Comparison of ENCODE assay signal across 19 cellular contexts in the genomic region with DNA sequence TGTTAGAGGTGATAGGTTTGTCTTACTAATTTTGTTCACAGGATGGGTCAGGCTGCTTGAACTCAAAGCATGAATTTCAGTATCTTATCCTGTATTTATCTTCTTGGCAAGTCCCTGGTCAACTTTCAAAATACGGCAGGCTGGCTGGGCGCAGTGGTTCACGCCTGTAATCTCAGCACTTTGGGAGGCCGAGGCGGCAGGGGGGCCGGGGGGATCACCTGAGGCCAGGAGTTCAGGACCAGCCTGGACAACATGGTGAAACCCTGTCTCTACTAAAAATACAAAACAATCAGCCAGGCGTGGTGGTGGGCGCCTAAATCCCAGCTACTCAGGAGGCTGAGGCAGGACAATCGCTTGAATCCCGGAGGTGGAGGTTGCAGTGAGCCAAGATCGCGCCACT. TPM values are rescaled to one million over a fixed set of nuclear protein-coding genes. Genes with fewer than 3 reads are reported as not detected.
DNase-seq lines count a peak whose midpoint lies in the region; ATAC-seq and TF ChIP-seq lines count a peak whose summit lies in the region.
"Had no signal": no experiment of that assay in that cellular context is flagged by ENCODE, and none has a peak within 500 bp of the region (broad histone marks: within the 10 kb centered on the region; RNA-seq: fewer than 3 reads in every experiment).

No MANE protein-coding gene starts in this region.

- DNase-seq in cardiac muscle cell (ENCODE audit: low read depth in 1 of 2, low spot score in 1 of 2) (no peak), Right ventricle myocardium inferior (ENCODE audit: missing footprints) (no peak), right atrium auricular region (ENCODE audit: low spot score) (no peak), stomach (no peak), A172 (ENCODE audit: low spot score) (no peak)
- DNase-seq in activated naive CD8-positive, alpha-beta T cell treated with anti-CD3 and anti-CD28 coated beads for 36 hours = no peak
- DNase-seq in stimulated activated naive B cell treated with anti-CD40 and anti-IgM and Interleukin-4, amounts not matched to agents 10 μg/mL and 1 μg/mL and 100 μg/mL, for 72 hours = no peak
- DNase-seq: AML-193, DND-41, H7, HFFc6, KG1, NCI-H1417 treated with DMSO at 0.1 percent for 48 hours, NCI-H1930, NCI-H345, NCI-H524 treated with DMSO at 0.1 percent for 48 hours, PC-3, RPMI8226, SJCRH30 had no signal

- no peak for TF ChIP-seq POLR2A in stomach (IDR thresholded peaks at IDR 0.05)

- H3K4me1 ChIP-seq in cardiac muscle cell (ENCODE audit: low read depth) = peaks cover 10% of the 10 kb centered on the region
- H3K4me1 ChIP-seq in right atrium auricular region = peaks cover 0 to 15% of the 10 kb centered on the region in 2 donors
- H3K4me1 ChIP-seq in stomach = peaks cover 0 to 14% (median 4%) of the 10 kb centered on the region in 4 donors
- H3K4me1 ChIP-seq: SJCRH30 had no signal

- H3K27me3 ChIP-seq in cardiac muscle cell (no peaks in the 10 kb centered on the region), right atrium auricular region (no peaks in the 10 kb centered on the region), stomach (no peaks in the 10 kb centered on the region)
- H3K27me3 ChIP-seq: SJCRH30 had no signal

- peaks cover 24% of the 10 kb centered on the region for H3K36me3 Mint-ChIP-seq in activated naive CD8-positive, alpha-beta T cell treated with anti-CD3 and anti-CD28 coated beads for 36 hours
- peaks cover 23 to 38% of the 10 kb centered on the region in 2 donors for H3K36me3 Mint-ChIP-seq in stimulated activated naive B cell treated with anti-CD40 and anti-IgM and Interleukin-4, amounts not matched to agents 10 μg/mL and 1 μg/mL and 100 μg/mL, for 72 hours

- peak overlapping the region; percentile 16 for H3K27ac Mint-ChIP-seq in activated naive CD8-positive, alpha-beta T cell treated with anti-CD3 and anti-CD28 coated beads for 36 hours
- peak overlapping the region; percentile 51 for H3K27ac Mint-ChIP-seq in stimulated activated naive B cell treated with anti-CD40 and anti-IgM and Interleukin-4, amounts not matched to agents 10 μg/mL and 1 μg/mL and 100 μg/mL, for 72 hours
- H3K27ac Mint-ChIP-seq: HFFc6 had no signal

- no peak for TF ChIP-seq EP300 in stomach (IDR thresholded peaks at IDR 0.05)

- peaks cover 4% of the 10 kb centered on the region for H3K4me1 Mint-ChIP-seq in activated naive CD8-positive, alpha-beta T cell treated with anti-CD3 and anti-CD28 coated beads for 36 hours
- H3K4me1 Mint-ChIP-seq in stimulated activated naive B cell treated with anti-CD40 and anti-IgM and Interleukin-4, amounts not matched to agents 10 μg/mL and 1 μg/mL and 100 μg/mL, for 72 hours = peaks cover 0 to 4% of the 10 kb centered on the region in 2 donors

- H3K9me3 ChIP-seq in cardiac muscle cell (ENCODE audit: low read depth) = no peaks in the 10 kb centered on the region
- H3K9me3 ChIP-seq in right atrium auricular region = no peaks in the 10 kb centered on the region
- H3K9me3 ChIP-seq in stomach = no peaks in the 10 kb centered on the region
- H3K9me3 ChIP-seq: SJCRH30 had no signal

- no peak for TF ChIP-seq CTCF in cardiac muscle cell (IDR thresholded peaks at IDR 0.05; ENCODE audit: low read depth, low read length)
- TF ChIP-seq CTCF in right atrium auricular region (IDR thresholded peaks at IDR 0.05) = no peak
- TF ChIP-seq CTCF in stomach (IDR thresholded peaks at IDR 0.05) = no peak

- intact Hi-C loops in Right ventricle myocardium inferior (cut with DNase I) (no loop called here), stomach (cut with DNase I; ENCODE audit: low total_unique reads) (no loop called here)

- no peaks in the 10 kb centered on the region for H3K9me3 Mint-ChIP-seq in activated naive CD8-positive, alpha-beta T cell treated with anti-CD3 and anti-CD28 coated beads for 36 hours
- no peaks in the 10 kb centered on the region for H3K9me3 Mint-ChIP-seq in stimulated activated naive B cell treated with anti-CD40 and anti-IgM and Interleukin-4, amounts not matched to agents 10 μg/mL and 1 μg/mL and 100 μg/mL, for 72 hours
- H3K9me3 Mint-ChIP-seq: HFFc6 had no signal

- peak overlapping the region; percentile 45 for H3K27ac ChIP-seq in cardiac muscle cell
- peak overlapping the region; percentile 3 to 49 for H3K27ac ChIP-seq in right atrium auricular region
- no peak overlapping the region for H3K27ac ChIP-seq in stomach
- H3K27ac ChIP-seq: SJCRH30 had no signal

- H3K4me3 Mint-ChIP-seq in activated naive CD8-positive, alpha-beta T cell treated with anti-CD3 and anti-CD28 coated beads for 36 hours = no peak overlapping the region
- no peak overlapping the region for H3K4me3 Mint-ChIP-seq in stimulated activated naive B cell treated with anti-CD40 and anti-IgM and Interleukin-4, amounts not matched to agents 10 μg/mL and 1 μg/mL and 100 μg/mL, for 72 hours
- H3K4me3 Mint-ChIP-seq: HFFc6 had no signal

- H3K27me3 Mint-ChIP-seq in activated naive CD8-positive, alpha-beta T cell treated with anti-CD3 and anti-CD28 coated beads for 36 hours = no peaks in the 10 kb centered on the region
- no peaks in the 10 kb centered on the region for H3K27me3 Mint-ChIP-seq in stimulated activated naive B cell treated with anti-CD40 and anti-IgM and Interleukin-4, amounts not matched to agents 10 μg/mL and 1 μg/mL and 100 μg/mL, for 72 hours

- H3K4me3 ChIP-seq in cardiac muscle cell = no peak overlapping the region
- H3K4me3 ChIP-seq in right atrium auricular region = no peak overlapping the region
- no peak overlapping the region for H3K4me3 ChIP-seq in stomach
- H3K4me3 ChIP-seq: SJCRH30 had no signal

- no peak for ATAC-seq in Right ventricle myocardium inferior
- ATAC-seq in stimulated activated naive B cell treated with anti-CD40 and anti-IgM and Interleukin-4, amounts not matched to agents 10 μg/mL and 1 μg/mL and 100 μg/mL, for 72 hours (replicated peaks) = no peak
- ATAC-seq: PC-3 had no signal

- H3K36me3 ChIP-seq in cardiac muscle cell (peaks cover 63% of the 10 kb centered on the region), right atrium auricular region (peaks cover 51% of the 10 kb centered on the region), stomach (peaks cover 44 to 100% (median 97%) of the 10 kb centered on the region in 4 donors)

- 60 to 79% (median 70%) methylated on average over 12 of the region's 12 CpGs for WGBS in stomach, 5 donors

RNA-seq across cellular contexts. Expression of gene RSL1D1, which starts 25.0 kb away (rescaled TPM):
- total RNA-seq in cardiac muscle cell (53.7 and 153 TPM in 2 replicates), Right ventricle myocardium inferior (111 TPM), right atrium auricular region (100 to 1,000 TPM in 1 of 2 donors, 10 to 100 TPM in 1; 75.3 to 123 TPM), stomach (100 to 1,000 TPM in 2 of 5 donors, 10 to 100 TPM in 3; 21.1 to 255 (median 87.8) TPM)
- polyA plus RNA-seq in cardiac muscle cell (144 and 194 TPM in 2 replicates), stomach (100 to 1,000 TPM in 1 of 3 donors, 10 to 100 TPM in 2; 52.7 to 146 (median 65.6) TPM)
- 100 to 1,000 TPM; 434 to 441 TPM for total RNA-seq in activated naive CD8-positive, alpha-beta T cell treated with anti-CD3 and anti-CD28 coated beads for 36 hours
- total RNA-seq in A172 (2014; rRNA removed; shearing (Covaris generic)) = 345 and 364 TPM in 2 replicates

RNA-seq across cellular contexts. Expression of gene GSPT1, which starts 39.5 kb away (rescaled TPM):
- total RNA-seq in cardiac muscle cell (42.1 and 64.6 TPM in 2 replicates), Right ventricle myocardium inferior (91.4 TPM), right atrium auricular region (10 to 100 TPM; 59.5 to 62.7 TPM), stomach (10 to 100 TPM; 28.0 to 73.2 (median 57.1) TPM)
- polyA plus RNA-seq in cardiac muscle cell (101 and 163 TPM in 2 replicates), stomach (10 to 100 TPM; 33.1 to 42.3 (median 41.1) TPM)
- 100 to 1,000 TPM; 247 to 250 TPM for total RNA-seq in activated naive CD8-positive, alpha-beta T cell treated with anti-CD3 and anti-CD28 coated beads for 36 hours
- 124 and 161 TPM in 2 replicates for total RNA-seq in A172 (2014; rRNA removed; shearing (Covaris generic))

Comparison
In these comparisons a context has a peak if more than half of its experiments do, and no peak if none do; other contexts are left out.
1. H3K27ac ChIP-seq: peak in cardiac muscle cell (single experiment) and right atrium auricular region (2 of 2); none in stomach (0 of 5).